ENCODE assay signal across 28 cellular contexts in the genomic region with DNA sequence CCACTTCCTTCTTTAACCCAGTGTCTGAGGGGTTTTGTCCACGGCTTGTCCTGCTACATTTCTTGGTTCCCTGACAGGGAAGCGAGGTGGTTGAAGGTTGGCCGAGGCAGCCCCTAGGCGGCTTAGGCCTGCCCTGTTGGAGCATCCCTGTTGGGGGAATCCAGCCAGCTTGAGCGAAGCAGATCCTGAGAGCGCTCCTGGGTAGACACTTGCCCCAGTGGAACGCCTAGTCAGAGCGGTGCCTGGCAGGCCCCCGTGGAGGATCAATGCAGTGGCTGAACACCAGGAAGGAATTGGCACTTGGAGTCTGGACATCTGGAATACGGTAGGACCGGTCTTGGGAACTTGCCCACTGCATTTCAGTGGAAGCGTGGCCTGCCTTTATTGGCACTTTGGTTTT.
"Had no signal": no experiment of that assay in that cellular context is flagged by ENCODE, and none has a peak within 500 bp of the region (broad histone marks: within the 10 kb centered on the region; RNA-seq: fewer than 3 reads in every experiment).

No MANE protein-coding gene starts in this region.

- H3K4me3 ChIP-seq: colonic mucosa, coronary artery, dorsolateral prefrontal cortex, esophagus muscularis mucosa, esophagus squamous epithelium, gastrocnemius medialis, gastroesophageal sphincter, heart left ventricle, heart right ventricle had no signal

- H3K36me3 ChIP-seq: colonic mucosa, esophagus muscularis mucosa, esophagus squamous epithelium, gastrocnemius medialis, gastroesophageal sphincter, heart left ventricle, heart right ventricle had no signal

- ATAC-seq: effector memory CD8-positive, alpha-beta T cell; esophagus mucosa; foreskin keratinocyte; gastrocnemius medialis; gastroesophageal sphincter; heart left ventricle; heart right ventricle had no signal

- H3K9me3 ChIP-seq: colonic mucosa, gastrocnemius medialis had no signal

- DNase-seq: colonic mucosa; cortex of kidney; dermis blood vessel endothelial cell; dorsolateral prefrontal cortex; effector CD4-positive, alpha-beta T cell; effector CD8-positive, alpha-beta T cell; effector memory CD4-positive, alpha-beta T cell; effector memory CD8-positive, alpha-beta T cell; endodermal cell; erythroblast; esophagus squamous epithelium; foreskin fibroblast; foreskin keratinocyte; foreskin melanocyte; gastrocnemius medialis; glutamatergic neuron; head of caudate nucleus; heart left ventricle; heart right ventricle had no signal

- H3K27ac ChIP-seq: colonic mucosa, coronary artery, dorsolateral prefrontal cortex, epithelial cell of prostate, esophagus muscularis mucosa, esophagus squamous epithelium, foreskin keratinocyte, gastrocnemius medialis, gastroesophageal sphincter, heart left ventricle, heart right ventricle had no signal

- H3K4me1 ChIP-seq: colonic mucosa, esophagus muscularis mucosa, esophagus squamous epithelium, foreskin keratinocyte, gastroesophageal sphincter had no signal

- H3K27me3 ChIP-seq: colonic mucosa, dorsolateral prefrontal cortex, esophagus muscularis mucosa, esophagus squamous epithelium, foreskin keratinocyte, gastrocnemius medialis, gastroesophageal sphincter, heart left ventricle, heart right ventricle had no signal

- FAIRE-seq: colon, endometrium, endothelial cell of umbilical vein, frontal cortex had no signal
